In the genomic region with DNA sequence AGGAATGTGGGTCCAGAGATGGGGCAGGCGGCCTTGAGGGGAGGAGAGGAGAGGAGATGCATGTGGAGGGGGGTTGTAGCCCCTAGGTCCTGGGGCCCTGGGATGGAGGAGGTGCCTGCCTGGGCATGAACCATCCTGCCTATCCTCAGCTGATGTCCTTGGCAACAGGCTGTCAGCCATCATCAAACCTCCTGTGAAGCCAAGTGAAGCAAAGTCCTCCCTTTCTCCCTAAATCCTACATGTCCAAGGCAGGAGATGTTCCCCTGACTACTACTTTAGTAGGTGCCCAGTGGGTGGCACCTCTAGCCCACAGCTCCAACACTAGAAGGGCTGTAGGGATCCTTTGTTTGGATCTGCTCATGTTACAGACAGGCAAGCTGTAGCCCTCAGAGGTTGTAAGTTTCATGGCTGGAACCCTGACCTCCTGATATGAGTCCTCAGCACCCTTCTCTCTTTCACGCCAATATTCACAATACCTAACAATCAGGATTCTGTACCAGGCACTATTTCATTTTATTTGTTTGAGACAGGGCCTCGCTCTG, we compare ENCODE assay signal across 9 cellular contexts.
DNase-seq lines count a peak whose midpoint lies in the region; ATAC-seq and TF ChIP-seq lines count a peak whose summit lies in the region.
"Had no signal": no experiment of that assay in that cellular context is flagged by ENCODE, and none has a peak within 500 bp of the region (broad histone marks: within the 10 kb centered on the region; RNA-seq: fewer than 3 reads in every experiment).

No MANE protein-coding gene starts in this region.

- no peaks in the 10 kb centered on the region for H3K4me1 ChIP-seq in osteoblast (ENCODE audit: insufficient read depth, low read length)
- H3K4me1 ChIP-seq: parathyroid adenoma had no signal

- no peak overlapping the region for H2AFZ ChIP-seq in osteoblast (ENCODE audit: low read length)
- H2AFZ ChIP-seq: parathyroid adenoma had no signal

- no peaks in the 10 kb centered on the region for H3K9me3 Mint-ChIP-seq in activated T-helper 1 cell treated with anti-CD3 and anti-CD28 coated beads, Interleukin-12 subunit alpha, Interleukin-12 subunit beta, Interleukin-2, Interleukin-4 antibody, amounts not matched to agents 30 ng/mL and 10 ng/mL and 1 ng/mL, durations not matched to agents 14 hours and 24 hours and 36 hours
- no peaks in the 10 kb centered on the region for H3K9me3 Mint-ChIP-seq in effector memory CD8-positive, alpha-beta T cell

- H3K27ac ChIP-seq in coronary artery (no peak overlapping the region), osteoblast (ENCODE audit: low read depth, low read length) (no peak overlapping the region)
- H3K27ac ChIP-seq: parathyroid adenoma had no signal

- H3K27me3 ChIP-seq in GM06990 (replicated peaks; ENCODE audit: control insufficient read depth, insufficient read depth, low read length) = no peaks in the 10 kb centered on the region
- peaks cover 11% of the 10 kb centered on the region for H3K27me3 ChIP-seq in osteoblast (ENCODE audit: insufficient read depth, low read length)

- TF ChIP-seq CTCF in GM06990 (IDR thresholded peaks at IDR 0.05; ENCODE audit: insufficient read depth, low read length, poor library complexity, severe bottlenecking) (peak; percentile 17), coronary artery (IDR thresholded peaks at IDR 0.05) (peak; percentile 12), osteoblast (IDR thresholded peaks at IDR 0.05; ENCODE audit: extremely low read depth, low read depth, low read length) (peak; percentile 56)

- no peaks in the 10 kb centered on the region for H3K36me3 Mint-ChIP-seq in activated T-helper 1 cell treated with anti-CD3 and anti-CD28 coated beads, Interleukin-12 subunit alpha, Interleukin-12 subunit beta, Interleukin-2, Interleukin-4 antibody, amounts not matched to agents 30 ng/mL and 10 ng/mL and 1 ng/mL, durations not matched to agents 14 hours and 24 hours and 36 hours (ENCODE audit: low read depth)
- no peaks in the 10 kb centered on the region for H3K36me3 Mint-ChIP-seq in effector memory CD8-positive, alpha-beta T cell (ENCODE audit: insufficient read depth)

- no peak for ATAC-seq in effector memory CD8-positive, alpha-beta T cell (replicated peaks)
- no peak for ATAC-seq in HG02884 (IDR thresholded peaks at IDR 0.05; ENCODE audit: unreplicated experiment)

- no peaks in the 10 kb centered on the region for H4K20me1 ChIP-seq in osteoblast (ENCODE audit: insufficient read depth, low read length)

- no peak overlapping the region for H3K27ac Mint-ChIP-seq in activated T-helper 1 cell treated with anti-CD3 and anti-CD28 coated beads, Interleukin-12 subunit alpha, Interleukin-12 subunit beta, Interleukin-2, Interleukin-4 antibody, amounts not matched to agents 30 ng/mL and 10 ng/mL and 1 ng/mL, durations not matched to agents 14 hours and 24 hours and 36 hours
- peak overlapping the region in 1 of 2 donors; percentile 15 for H3K27ac Mint-ChIP-seq in effector memory CD8-positive, alpha-beta T cell

- intact Hi-C loops in activated T-helper 1 cell treated with anti-CD3 and anti-CD28 coated beads, Interleukin-12 subunit alpha, Interleukin-12 subunit beta, Interleukin-2, Interleukin-4 antibody, amounts not matched to agents 30 ng/mL and 10 ng/mL and 1 ng/mL, durations not matched to agents 14 hours and 24 hours and 36 hours (cut with micrococcal nuclease) = loop anchor here (10.0 kb wide), 1 partner anchor 976 kb away; no protein-coding TSS in a partner anchor

- H3K4me1 Mint-ChIP-seq in activated T-helper 1 cell treated with anti-CD3 and anti-CD28 coated beads, Interleukin-12 subunit alpha, Interleukin-12 subunit beta, Interleukin-2, Interleukin-4 antibody, amounts not matched to agents 30 ng/mL and 10 ng/mL and 1 ng/mL, durations not matched to agents 14 hours and 24 hours and 36 hours (ENCODE audit: low read depth) = peaks cover 7% of the 10 kb centered on the region
- H3K4me1 Mint-ChIP-seq in effector memory CD8-positive, alpha-beta T cell (ENCODE audit: low read depth in 2 of 2) = peaks cover 0 to 5% of the 10 kb centered on the region in 2 donors

- H3K36me3 ChIP-seq in GM06990 (ENCODE audit: control insufficient read depth, insufficient read depth, low read length) (no peaks in the 10 kb centered on the region), osteoblast (ENCODE audit: insufficient read depth, low read length) (no peaks in the 10 kb centered on the region)

- no peak overlapping the region for H3K4me2 ChIP-seq in osteoblast (ENCODE audit: insufficient read depth, low read length)

- DNase-seq in GM06990 (ENCODE audit: extremely low read depth, insufficient read length) (no peak), NCI-H2107 treated with DMSO at 0.1 percent for 48 hours (lab: John Stamatoyannopoulos, UW; ENCODE audit: unreplicated experiment) (peak; percentile 39), coronary artery (ENCODE audit: low spot score) (no peak), osteoblast (ENCODE audit: insufficient read length, low spot score, missing footprints) (peak; percentile 70)
- no peak for DNase-seq in activated T-helper 1 cell treated with anti-CD3 and anti-CD28 coated beads, Interleukin-12 subunit alpha, Interleukin-12 subunit beta, Interleukin-2, Interleukin-4 antibody, amounts not matched to agents 30 ng/mL and 10 ng/mL and 1 ng/mL, durations not matched to agents 14 hours and 24 hours and 36 hours (ENCODE audit: low spot score)
- no peak for DNase-seq in effector memory CD8-positive, alpha-beta T cell
- no peak for DNase-seq in activated CD4-positive, CD25-positive, alpha-beta regulatory T cell treated with anti-CD3 and anti-CD28 coated beads, Interleukin-2, amount 50 U/mL, for 72 hours

- H3K4me3 ChIP-seq in GM06990 (replicated peaks; ENCODE audit: low read depth, low read length) (no peak overlapping the region), coronary artery (no peak overlapping the region), osteoblast (ENCODE audit: insufficient read depth, low read length) (no peak overlapping the region)

- H3K79me2 ChIP-seq in osteoblast (ENCODE audit: insufficient read depth, low read length) = no peaks in the 10 kb centered on the region
- H3K79me2 ChIP-seq: parathyroid adenoma had no signal

- H3K9me3 ChIP-seq in osteoblast (ENCODE audit: low read depth, low read length) = no peaks in the 10 kb centered on the region

- H3K27me3 Mint-ChIP-seq in activated T-helper 1 cell treated with anti-CD3 and anti-CD28 coated beads, Interleukin-12 subunit alpha, Interleukin-12 subunit beta, Interleukin-2, Interleukin-4 antibody, amounts not matched to agents 30 ng/mL and 10 ng/mL and 1 ng/mL, durations not matched to agents 14 hours and 24 hours and 36 hours (ENCODE audit: insufficient read depth) = peaks cover 9% of the 10 kb centered on the region
- H3K27me3 Mint-ChIP-seq in effector memory CD8-positive, alpha-beta T cell = peaks cover 19 to 44% of the 10 kb centered on the region in 2 donors

- H3K4me3 Mint-ChIP-seq in activated T-helper 1 cell treated with anti-CD3 and anti-CD28 coated beads, Interleukin-12 subunit alpha, Interleukin-12 subunit beta, Interleukin-2, Interleukin-4 antibody, amounts not matched to agents 30 ng/mL and 10 ng/mL and 1 ng/mL, durations not matched to agents 14 hours and 24 hours and 36 hours = no peak overlapping the region
- no peak overlapping the region for H3K4me3 Mint-ChIP-seq in effector memory CD8-positive, alpha-beta T cell

Comparison
In these comparisons a context has a peak if more than half of its experiments do, and no peak if none do; other contexts are left out.
1. DNase-seq: peak in NCI-H2107 treated with DMSO at 0.1 percent for 48 hours (single experiment) and osteoblast (single experiment); none in GM06990 (single experiment), coronary artery (single experiment), activated T-helper 1 cell treated with anti-CD3 and anti-CD28 coated beads, Interleukin-12 subunit alpha, Interleukin-12 subunit beta, Interleukin-2, Interleukin-4 antibody, amounts not matched to agents 30 ng/mL and 10 ng/mL and 1 ng/mL, durations not matched to agents 14 hours and 24 hours and 36 hours (single experiment), effector memory CD8-positive, alpha-beta T cell (0 of 3) and activated CD4-positive, CD25-positive, alpha-beta regulatory T cell treated with anti-CD3 and anti-CD28 coated beads, Interleukin-2, amount 50 U/mL, for 72 hours (single experiment).
2. Peak in every context shown above with its lines, with median percentiles within 50 percentile points of each other: CTCF ChIP-seq.